ENCODE assay signal across 12 cellular contexts in the genomic region with DNA sequence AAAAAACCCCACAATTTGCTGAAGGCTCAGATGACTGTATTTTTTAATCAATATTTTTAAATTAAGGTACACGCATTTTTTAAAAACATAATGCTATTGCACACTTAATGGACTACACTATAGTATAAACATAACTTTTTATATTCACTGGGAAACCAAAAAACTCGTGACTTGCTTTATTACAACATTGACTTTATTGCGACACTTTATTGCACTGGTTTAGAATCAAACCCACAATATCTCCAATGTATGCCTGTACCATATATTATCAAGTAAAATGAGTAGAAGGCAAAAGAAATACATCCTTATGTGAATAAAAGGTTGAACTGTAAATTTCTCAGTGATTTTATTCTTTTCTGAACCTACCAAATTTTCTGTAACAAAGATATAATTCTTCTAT.
"Had no signal": no experiment of that assay in that cellular context is flagged by ENCODE, and none has a peak within 500 bp of the region (broad histone marks: within the 10 kb centered on the region; RNA-seq: fewer than 3 reads in every experiment).

No MANE protein-coding gene starts in this region.

- DNase-seq: activated CD4-positive, alpha-beta T cell treated with anti-CD3 and anti-CD28 coated beads, Interleukin-2, amount 50 U/mL, for 1 hour; activated CD8-positive, alpha-beta memory T cell treated with anti-CD3 and anti-CD28 coated beads for 24 hours; activated naive CD8-positive, alpha-beta T cell treated with anti-CD3 and anti-CD28 coated beads, Interleukin-2, amount 10 ng/mL, durations not matched to agents 7 days and 5 days; left cardiac atrium; stomach; testis; upper lobe of left lung had no signal

- H3K27ac Mint-ChIP-seq: activated naive CD8-positive, alpha-beta T cell treated with anti-CD3 and anti-CD28 coated beads, Interleukin-2, amount 10 ng/mL, durations not matched to agents 7 days and 5 days had no signal

- H3K9me3 ChIP-seq: ascending aorta, stomach, testis, upper lobe of left lung had no signal

- H3K4me3 ChIP-seq: ascending aorta, lung, stomach, testis, upper lobe of left lung had no signal

- H3K9me3 Mint-ChIP-seq: activated naive CD8-positive, alpha-beta T cell treated with anti-CD3 and anti-CD28 coated beads, Interleukin-2, amount 10 ng/mL, durations not matched to agents 7 days and 5 days; mesothelial cell of epicardium had no signal

- H3K27ac ChIP-seq: ascending aorta, stomach, testis had no signal

- H3K27me3 Mint-ChIP-seq: activated naive CD8-positive, alpha-beta T cell treated with anti-CD3 and anti-CD28 coated beads, Interleukin-2, amount 10 ng/mL, durations not matched to agents 7 days and 5 days had no signal

- ATAC-seq: activated CD4-positive, CD25-positive, alpha-beta regulatory T cell treated with anti-CD3 and anti-CD28 coated beads, Interleukin-2, amount 50 U/mL, for 24 hours; left cardiac atrium; sciatic nerve had no signal

- H3K4me3 Mint-ChIP-seq: activated naive CD8-positive, alpha-beta T cell treated with anti-CD3 and anti-CD28 coated beads, Interleukin-2, amount 10 ng/mL, durations not matched to agents 7 days and 5 days; mesothelial cell of epicardium had no signal

- H3K27me3 ChIP-seq: ascending aorta, stomach, testis, upper lobe of left lung had no signal
